ENCODE assay signal across 8 cellular contexts in genomic region chr11:96337541-96338530, GRCh38. TPM values are rescaled to one million over a fixed set of nuclear protein-coding genes. Genes with fewer than 3 reads are reported as not detected.
DNase-seq lines count a peak whose midpoint lies in the region; FAIRE-seq and TF ChIP-seq lines count a peak whose summit lies in the region.

No MANE protein-coding gene starts in this region.

- POLR2A ChIA-PET in HEK293 (lab: Yijun Ruan, JAX): no interaction called here

- H3K9me3 ChIP-seq in HEK293 (ENCODE audit: control insufficient read depth, insufficient read depth, low read depth, low read length) (no peaks in the 10 kb centered on the region), neuronal stem cell (replicated peaks in 1 of 2; ENCODE audit: control insufficient read depth in 2 of 2, insufficient read depth in 1 of 2, low read depth in 1 of 2, low read length in 2 of 2) (peaks cover 0 to 10% of the 10 kb centered on the region in 2 donors)
- no peaks in the 10 kb centered on the region for H3K9me3 ChIP-seq in effector memory CD4-positive, alpha-beta T cell (ENCODE audit: control insufficient read depth, low read length)

- H3K23ac ChIP-seq in neuronal stem cell (ENCODE audit: low read depth, low read length, poor library complexity): no peak overlapping the region

- no peak overlapping the region for H4K8ac ChIP-seq in neuronal stem cell (ENCODE audit: low read depth, low read length)

- WGBS in neuronal stem cell (ENCODE audit: extremely low coverage in 2 of 2, insufficient read length in 2 of 2, insufficient replicate concordance in 1 of 2), 2 donors: no CpG with 5 or more reads among the region's 6 CpGs

- CTCF ChIA-PET in HEK293 (lab: Yijun Ruan, JAX): interaction anchor here (0.5 to 1.2 kb wide), 4 partner anchors 10 to 1679 kb away, joined by 3 to 5 read pairs (median 4); no protein-coding TSS in a partner anchor

- no peaks in the 10 kb centered on the region for H3K79me1 ChIP-seq in neuronal stem cell (ENCODE audit: low read depth, low read length)

- no peak overlapping the region for H2BK15ac ChIP-seq in neuronal stem cell (ENCODE audit: low read length)

- peaks cover 75% of the 10 kb centered on the region for H3K4me1 Mint-ChIP-seq in T-helper 1 cell treated with Interleukin-12 subunit alpha and Interleukin-12 subunit beta and Interleukin-4 antibody, amounts not matched to agents 30 μg/mL and 1 μg/mL, for 36 hours (ENCODE audit: low read depth)
- peaks cover 74% of the 10 kb centered on the region for H3K4me1 Mint-ChIP-seq in osteocyte (ENCODE audit: unreplicated experiment)

- H3K14ac ChIP-seq in neuronal stem cell (ENCODE audit: low read length): no peak overlapping the region

- no peak overlapping the region for H2BK12ac ChIP-seq in neuronal stem cell (ENCODE audit: low read length)

- H3K36me3 Mint-ChIP-seq in T-helper 1 cell treated with Interleukin-12 subunit alpha and Interleukin-12 subunit beta and Interleukin-4 antibody, amounts not matched to agents 30 μg/mL and 1 μg/mL, for 36 hours (ENCODE audit: low read depth): peaks cover 21% of the 10 kb centered on the region
- H3K36me3 Mint-ChIP-seq in osteocyte (ENCODE audit: unreplicated experiment): peaks cover 17% of the 10 kb centered on the region

- H3K4me3 ChIP-seq in HEK293 (ENCODE audit: low read depth, low read length) (no peak overlapping the region), neuronal stem cell (ENCODE audit: low read length in 2 of 2) (no peak overlapping the region)
- H3K4me3 ChIP-seq in effector memory CD4-positive, alpha-beta T cell (ENCODE audit: insufficient read depth, low read depth, low read length, poor library complexity, severe bottlenecking): peak overlapping the region; percentile 74

- no peak for TF ChIP-seq POLR2A in GM12891 (IDR thresholded peaks at IDR 0.05; ENCODE audit: low read depth, low read length)

- H3K27ac ChIP-seq in HEK293 (ENCODE audit: extremely low read depth, low read depth, low read length) (peak overlapping the region; percentile 12; the same call in 1 of the 2 replicates), neuronal stem cell (replicated peaks; ENCODE audit: low read length) (no peak overlapping the region)
- H3K27ac ChIP-seq in effector memory CD4-positive, alpha-beta T cell (ENCODE audit: insufficient read depth, low read length, poor library complexity, severe bottlenecking): no peak overlapping the region

- H2BK5ac ChIP-seq in neuronal stem cell (ENCODE audit: low read length): no peak overlapping the region

- DNase-seq in GM12891 (ENCODE audit: insufficient read length, low spot score) (no peak), osteocyte (ENCODE audit: extremely low spot score, unreplicated experiment) (no peak), AG08395 (ENCODE audit: low spot score) (no peak), DMS153 treated with DMSO at 0.1 percent for 48 hours (lab: John Stamatoyannopoulos, UW; ENCODE audit: unreplicated experiment) (no peak), neuronal stem cell (ENCODE audit: low spot score) (no peak)
- DNase-seq in effector memory CD4-positive, alpha-beta T cell: no peak

- no peak overlapping the region for H2BK120ac ChIP-seq in neuronal stem cell (ENCODE audit: low read depth, low read length)

- H2AK5ac ChIP-seq in neuronal stem cell (ENCODE audit: low read depth, low read length): no peak overlapping the region

- H3K27me3 Mint-ChIP-seq in T-helper 1 cell treated with Interleukin-12 subunit alpha and Interleukin-12 subunit beta and Interleukin-4 antibody, amounts not matched to agents 30 μg/mL and 1 μg/mL, for 36 hours (ENCODE audit: low read depth): no peaks in the 10 kb centered on the region
- no peaks in the 10 kb centered on the region for H3K27me3 Mint-ChIP-seq in osteocyte (ENCODE audit: unreplicated experiment)

- no peak overlapping the region for H3K4me2 ChIP-seq in neuronal stem cell (ENCODE audit: insufficient read depth, low read length, poor library complexity, severe bottlenecking)

- no peaks in the 10 kb centered on the region for H3K9me3 Mint-ChIP-seq in T-helper 1 cell treated with Interleukin-12 subunit alpha and Interleukin-12 subunit beta and Interleukin-4 antibody, amounts not matched to agents 30 μg/mL and 1 μg/mL, for 36 hours
- H3K9me3 Mint-ChIP-seq in osteocyte (ENCODE audit: unreplicated experiment): no peaks in the 10 kb centered on the region

- no peak overlapping the region for H2AFZ ChIP-seq in neuronal stem cell (ENCODE audit: low read length)

- peak; percentile 70 for FAIRE-seq in GM12891 (lab: Jason Lieb, UNC)

- H3K9ac ChIP-seq in neuronal stem cell (ENCODE audit: low read depth, low read length, poor library complexity): no peak overlapping the region

- H3K4ac ChIP-seq in neuronal stem cell (ENCODE audit: low read length): no peak overlapping the region

- peak overlapping the region; percentile 97 for H3K4me3 Mint-ChIP-seq in T-helper 1 cell treated with Interleukin-12 subunit alpha and Interleukin-12 subunit beta and Interleukin-4 antibody, amounts not matched to agents 30 μg/mL and 1 μg/mL, for 36 hours
- peak overlapping the region; percentile 98 for H3K4me3 Mint-ChIP-seq in osteocyte (ENCODE audit: unreplicated experiment)

- H3K36me3 ChIP-seq in HEK293 (ENCODE audit: control insufficient read depth in 2 of 2, insufficient read depth in 1 of 2, low read length in 2 of 2): no peaks in the 10 kb centered on the region
- no peaks in the 10 kb centered on the region for H3K36me3 ChIP-seq in effector memory CD4-positive, alpha-beta T cell (ENCODE audit: control insufficient read depth, insufficient read depth, low read length)
- H3K36me3 ChIP-seq in neuronal stem cell (replicated peaks in 1 of 2; ENCODE audit: control insufficient read depth in 2 of 2, insufficient read depth in 2 of 2, low read length in 2 of 2): peaks cover 0 to 37% of the 10 kb centered on the region in 2 donors

- no peak for TF ChIP-seq CTCF in HEK293 (tag by site-specific recombination; IDR thresholded peaks at IDR 0.05)
- no peak for TF ChIP-seq CTCF in osteocyte (IDR thresholded peaks at IDR 0.05)

- H3K4me1 ChIP-seq in HEK293 (ENCODE audit: control insufficient read depth, insufficient read depth, low read length): peaks cover 6% of the 10 kb centered on the region
- H3K4me1 ChIP-seq in effector memory CD4-positive, alpha-beta T cell (ENCODE audit: control insufficient read depth, insufficient read depth, low read length, poor library complexity, severe bottlenecking): peaks cover 32% of the 10 kb centered on the region
- H3K4me1 ChIP-seq in neuronal stem cell (ENCODE audit: control insufficient read depth in 2 of 2, insufficient read depth in 1 of 2, low read depth in 1 of 2, low read length in 2 of 2): peaks cover 8 to 30% of the 10 kb centered on the region in 2 donors

- H4K91ac ChIP-seq in neuronal stem cell (ENCODE audit: low read depth, low read length, poor library complexity): no peak overlapping the region

- no peaks in the 10 kb centered on the region for H3K27me3 ChIP-seq in effector memory CD4-positive, alpha-beta T cell (replicated peaks; ENCODE audit: control insufficient read depth, insufficient read depth, low read length, poor library complexity, severe bottlenecking)
- H3K27me3 ChIP-seq in neuronal stem cell (ENCODE audit: control insufficient read depth in 3 of 3, insufficient read depth in 3 of 3, low read depth in 1 of 3, low read length in 3 of 3): no peaks in the 10 kb centered on the region

- no peak overlapping the region for H3K18ac ChIP-seq in neuronal stem cell (ENCODE audit: low read length)

- H3K27ac Mint-ChIP-seq in T-helper 1 cell treated with Interleukin-12 subunit alpha and Interleukin-12 subunit beta and Interleukin-4 antibody, amounts not matched to agents 30 μg/mL and 1 μg/mL, for 36 hours: peak overlapping the region; percentile 93
- peak overlapping the region; percentile 97 for H3K27ac Mint-ChIP-seq in osteocyte (ENCODE audit: unreplicated experiment)

TF ChIP-seq in GM12891, 5 proteins besides CTCF, POLR2A, EP300 and RAD21:
- TF ChIP-seq PAX5 (IDR thresholded peaks at IDR 0.05; ENCODE audit: insufficient read depth, low read length, severe bottlenecking) (no peak), SPI1 (IDR thresholded peaks at IDR 0.05; ENCODE audit: low read depth, low read length) (no peak), POLR2AphosphoS5 (IDR thresholded peaks at IDR 0.05; ENCODE audit: low read depth, low read length) (no peak), POU2F2 (IDR thresholded peaks at IDR 0.05; ENCODE audit: low read depth, low read length) (no peak), TAF1 (IDR thresholded peaks at IDR 0.05; ENCODE audit: low read depth, low read length) (no peak)

TF ChIP-seq in HEK293, 187 proteins besides CTCF, POLR2A, EP300 and RAD21 (continues in another document):
- TF ChIP-seq ATF2 (tag by site-specific recombination; IDR thresholded peaks at IDR 0.05; ENCODE audit: low read depth): peak; percentile 47

RNA-seq across cellular contexts. Expression of gene MAML2, which starts 5.2 kb away (rescaled TPM):
- 4.5 TPM for polyA plus RNA-seq in GM12891 (2012; ENCODE audit: low read depth, missing spikeins)
- 28.0 and 29.3 TPM in 2 replicates for total RNA-seq in osteocyte
- polyA plus RNA-seq in neuronal stem cell (2013, experiment 1 of 2): 2.0 TPM
- 2.2 TPM for polyA plus RNA-seq in neuronal stem cell (2013, experiment 2 of 2)

RNA-seq across cellular contexts. Expression of gene CCDC82, which starts 51.9 kb away (rescaled TPM):
- 18.9 TPM for polyA plus RNA-seq in GM12891 (2012; ENCODE audit: low read depth, missing spikeins)
- total RNA-seq in osteocyte: 20.8 and 22.2 TPM in 2 replicates
- polyA plus RNA-seq in neuronal stem cell (2013, experiment 1 of 2): 30.6 TPM
- polyA plus RNA-seq in neuronal stem cell (2013, experiment 2 of 2): 33.0 TPM

RNA-seq across cellular contexts. Expression of gene JRKL, which starts 52.0 kb away (rescaled TPM):
- 3.8 TPM for polyA plus RNA-seq in GM12891 (2012; ENCODE audit: low read depth, missing spikeins)
- total RNA-seq in osteocyte: 10.6 and 12.0 TPM in 2 replicates
- polyA plus RNA-seq in neuronal stem cell (2013, experiment 1 of 2): 6.4 TPM
- polyA plus RNA-seq in neuronal stem cell (2013, experiment 2 of 2): 6.1 TPM
